12 cellular contexts compared by ENCODE assay signal in genomic region chr10:117221156-117221711, GRCh38. TPM values are rescaled to one million over a fixed set of nuclear protein-coding genes. Genes with fewer than 3 reads are reported as not detected.
DNase-seq lines count a peak whose midpoint lies in the region; ATAC-seq and TF ChIP-seq lines count a peak whose summit lies in the region.
"Had no signal": no experiment of that assay in that cellular context is flagged by ENCODE, and none has a peak within 500 bp of the region (broad histone marks: within the 10 kb centered on the region; RNA-seq: fewer than 3 reads in every experiment).

No MANE protein-coding gene starts in this region.

- H2BK12ac ChIP-seq in neuronal stem cell (ENCODE audit: low read length), result no peak overlapping the region

- DNase-seq in NCI-H2227 (lab: John Stamatoyannopoulos, UW; ENCODE audit: unreplicated experiment) (peak; percentile 33), NCI-H2227 treated with DMSO at 0.1 percent for 48 hours (lab: John Stamatoyannopoulos, UW) (no peak), NB4 (ENCODE audit: low read depth) (peak; percentile 24), astrocyte of the hippocampus (ENCODE audit: low read depth, low spot score) (peak; percentile 43), neuronal stem cell (ENCODE audit: low spot score) (no peak), Kasumi-1 (lab: John Stamatoyannopoulos, UW) (no peak), dedifferentiated amniotic fluid mesenchymal stem cell (ENCODE audit: extremely low spot score) (no peak)
- DNase-seq: anterior cingulate cortex; Karpas-422; stimulated activated naive CD8-positive, alpha-beta T cell treated with anti-CD3 and anti-CD28 coated beads, Interleukin-15, Interleukin-2, amounts not matched to agents 100 U/mL and 50 U/mL, for 24 hours had no signal

- no peak for TF ChIP-seq CTCF in NB4 (IDR thresholded peaks at IDR 0.05; ENCODE audit: low read depth, low read length)

- H4K91ac ChIP-seq in neuronal stem cell (ENCODE audit: low read depth, low read length, poor library complexity), result no peak overlapping the region

- H3K23ac ChIP-seq in neuronal stem cell (ENCODE audit: low read depth, low read length, poor library complexity), result no peak overlapping the region

- H3K18ac ChIP-seq in neuronal stem cell (ENCODE audit: low read length), result peak overlapping the region; percentile 35

- H3K4me1 ChIP-seq in neuronal stem cell (ENCODE audit: control insufficient read depth in 2 of 2, insufficient read depth in 1 of 2, low read depth in 1 of 2, low read length in 2 of 2), result peaks cover 11 to 16% of the 10 kb centered on the region in 2 donors

- no peak overlapping the region for H3K4ac ChIP-seq in neuronal stem cell (ENCODE audit: low read length)

- no peak overlapping the region for H2BK5ac ChIP-seq in neuronal stem cell (ENCODE audit: low read length)

- ATAC-seq in HG03469 (IDR thresholded peaks at IDR 0.05; ENCODE audit: unreplicated experiment), result no peak
- ATAC-seq: stimulated activated naive CD8-positive, alpha-beta T cell treated with anti-CD3 and anti-CD28 coated beads, Interleukin-15, Interleukin-2, amounts not matched to agents 100 U/mL and 50 U/mL, for 24 hours had no signal

- H2AFZ ChIP-seq in neuronal stem cell (ENCODE audit: low read length), result peak overlapping the region; percentile 56

- no peak overlapping the region for H3K4me2 ChIP-seq in neuronal stem cell (ENCODE audit: insufficient read depth, low read length, poor library complexity, severe bottlenecking)

- H3K4me3 ChIP-seq in NB4 (ENCODE audit: low read depth, low read length) (no peak overlapping the region), neuronal stem cell (ENCODE audit: low read length in 2 of 2) (no peak overlapping the region)

- no peak overlapping the region for H2BK15ac ChIP-seq in neuronal stem cell (ENCODE audit: low read length)

- no peaks in the 10 kb centered on the region for H3K79me1 ChIP-seq in neuronal stem cell (ENCODE audit: low read depth, low read length)

- H3K27me3 ChIP-seq in neuronal stem cell (ENCODE audit: control insufficient read depth in 3 of 3, insufficient read depth in 3 of 3, low read depth in 1 of 3, low read length in 3 of 3), result peaks cover 2 to 22% (median 15%) of the 10 kb centered on the region in 3 experiments

- peaks cover 0 to 2% of the 10 kb centered on the region in 2 donors for H3K9me3 ChIP-seq in neuronal stem cell (replicated peaks in 1 of 2; ENCODE audit: control insufficient read depth in 2 of 2, insufficient read depth in 1 of 2, low read depth in 1 of 2, low read length in 2 of 2)

- H3K14ac ChIP-seq in neuronal stem cell (ENCODE audit: low read length), result no peak overlapping the region

- H2BK120ac ChIP-seq in neuronal stem cell (ENCODE audit: low read depth, low read length), result no peak overlapping the region

- H3K27ac ChIP-seq in neuronal stem cell (replicated peaks; ENCODE audit: low read length), result no peak overlapping the region

- H3K36me3 ChIP-seq in neuronal stem cell (replicated peaks in 1 of 2; ENCODE audit: control insufficient read depth in 2 of 2, insufficient read depth in 2 of 2, low read length in 2 of 2), result no peaks in the 10 kb centered on the region

- no peak for TF ChIP-seq POLR2A in NB4 (IDR thresholded peaks at IDR 0.05; ENCODE audit: extremely low read depth, insufficient read length)

- H3K9ac ChIP-seq in neuronal stem cell (ENCODE audit: low read depth, low read length, poor library complexity), result no peak overlapping the region

- H2AK5ac ChIP-seq in neuronal stem cell (ENCODE audit: low read depth, low read length), result no peak overlapping the region

- no peak overlapping the region for H4K8ac ChIP-seq in neuronal stem cell (ENCODE audit: low read depth, low read length)

- WGBS in neuronal stem cell (ENCODE audit: extremely low coverage in 2 of 2, insufficient read length in 2 of 2, insufficient replicate concordance in 1 of 2), 2 donors, result no CpG with 5 or more reads among the region's 10 CpGs

RNA-seq across cellular contexts. Expression of gene SLC18A2, which starts 19.7 kb away (rescaled TPM):
- 0.67 TPM for polyA plus RNA-seq in neuronal stem cell (2013, experiment 1 of 2)
- 0.72 TPM for polyA plus RNA-seq in neuronal stem cell (2013, experiment 2 of 2)
- polyA plus RNA-seq: endothelial cell of umbilical vein had no signal

RNA-seq across cellular contexts. Expression of gene KCNK18, which starts 23.9 kb away (rescaled TPM):
- polyA plus RNA-seq in neuronal stem cell (2013, experiment 1 of 2), result not detected
- polyA plus RNA-seq in neuronal stem cell (2013, experiment 2 of 2), result not detected
- polyA plus RNA-seq: endothelial cell of umbilical vein had no signal

Comparison
In these comparisons a context has a peak if more than half of its experiments do, and no peak if none do; other contexts are left out.
1. DNase-seq: peak in NCI-H2227 (single experiment), NB4 (single experiment) and astrocyte of the hippocampus (single experiment); none in NCI-H2227 treated with DMSO at 0.1 percent for 48 hours (single experiment), neuronal stem cell (single experiment), Kasumi-1 (0 of 2) and dedifferentiated amniotic fluid mesenchymal stem cell (single experiment).